In the genomic region with DNA sequence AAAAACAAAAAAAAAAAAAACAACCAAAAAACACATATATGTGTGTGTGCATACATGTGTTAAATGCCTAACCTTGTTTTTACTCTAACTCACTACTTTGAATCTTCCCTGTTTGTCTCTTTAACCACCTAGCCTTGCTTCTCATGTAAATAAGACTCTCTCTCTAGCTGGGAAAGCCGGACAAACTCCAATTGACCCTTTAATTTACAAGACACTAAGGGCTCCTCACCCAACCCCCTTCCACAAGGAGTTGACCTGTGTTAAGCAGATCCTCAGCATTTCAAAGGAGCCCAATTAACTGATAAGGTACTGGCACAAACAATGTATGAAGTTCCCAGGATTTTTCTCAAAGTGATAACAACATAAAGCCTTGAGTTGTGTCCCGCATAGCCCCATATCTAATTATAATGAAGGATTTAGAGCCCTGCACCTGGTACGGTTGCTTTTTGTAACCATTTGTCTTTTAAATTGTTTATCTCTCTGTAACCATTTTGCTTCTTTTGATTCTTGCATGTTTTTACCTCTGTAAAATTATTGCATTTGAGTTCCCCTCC, we compare ENCODE assay signal across 8 cellular contexts. TPM values are rescaled to one million over a fixed set of nuclear protein-coding genes. Genes with fewer than 3 reads are reported as not detected.
DNase-seq lines count a peak whose midpoint lies in the region; ATAC-seq, FAIRE-seq and TF ChIP-seq lines count a peak whose summit lies in the region.
"Not testable (repeated sequence)": the region's sequence is repeated elsewhere in the genome, so short reads cannot be mapped to it uniquely, and the experiment has no call there.

No MANE protein-coding gene starts in this region.

- not testable (repeated sequence) for H3K27me3 ChIP-seq in GM23338 (ENCODE audit: insufficient read depth); K562 (ENCODE audit: control insufficient read depth in 2 of 2, insufficient read depth in 2 of 2, low read length in 2 of 2); cardiac muscle cell; naive thymus-derived CD4-positive, alpha-beta T cell (ENCODE audit: control insufficient read depth in 2 of 2, insufficient read depth in 2 of 2, low read length in 2 of 2)

- peak overlapping the region; percentile 6; the same call in 1 of the 2 replicates for H3K4me3 ChIP-seq in GM23338
- not testable (repeated sequence) for H3K4me3 ChIP-seq in K562; cardiac muscle cell; naive thymus-derived CD4-positive, alpha-beta T cell (ENCODE audit: low read length)

- peak; percentile 32 for ATAC-seq in GM23338
- not testable (repeated sequence) for ATAC-seq in activated CD8-positive, alpha-beta memory T cell treated with anti-CD3 and anti-CD28 coated beads, Interleukin-2, amount 10 ng/mL, durations not matched to agents 7 days and 5 days; K562; naive thymus-derived CD4-positive, alpha-beta T cell; stimulated activated naive B cell treated with anti-CD40 and anti-IgM and Interleukin-4, amounts not matched to agents 10 μg/mL and 1 μg/mL and 100 μg/mL, for 72 hours (replicated peaks)

- H3K4me1 ChIP-seq in GM23338 (ENCODE audit: insufficient read depth) (peaks cover 51% of the 10 kb centered on the region), K562 (replicated peaks in 1 of 2; ENCODE audit: control insufficient read depth in 2 of 2, insufficient read depth in 2 of 2, low read length in 2 of 2) (peaks cover 23 to 27% of the 10 kb centered on the region in 2 experiments), cardiac muscle cell (ENCODE audit: low read depth) (peaks cover 11% of the 10 kb centered on the region)
- H3K4me1 ChIP-seq in naive thymus-derived CD4-positive, alpha-beta T cell (ENCODE audit: control insufficient read depth in 2 of 2, insufficient read depth in 2 of 2, low read length in 2 of 2) = peaks cover 15 to 35% of the 10 kb centered on the region in 2 donors

- H3K9ac ChIP-seq in K562 (ENCODE audit: insufficient read depth in 1 of 2, low read depth in 2 of 2, low read length in 2 of 2) = not testable (repeated sequence)

- not testable (repeated sequence) for H3K9me3 ChIP-seq in K562 (replicated peaks; ENCODE audit: control insufficient read depth, insufficient read depth, low read depth, low read length); cardiac muscle cell (ENCODE audit: low read depth); naive thymus-derived CD4-positive, alpha-beta T cell (ENCODE audit: control insufficient read depth in 2 of 3, low read length in 3 of 3)

- not testable (repeated sequence) for H2AFZ ChIP-seq in GM23338; K562 (ENCODE audit: low read depth, low read length)

- H3K9me3 Mint-ChIP-seq in GM23338; activated CD8-positive, alpha-beta memory T cell treated with anti-CD3 and anti-CD28 coated beads, Interleukin-2, amount 10 ng/mL, durations not matched to agents 7 days and 5 days (ENCODE audit: low read depth); naive thymus-derived CD4-positive, alpha-beta T cell; stimulated activated naive B cell treated with anti-CD40 and anti-IgM and Interleukin-4, amounts not matched to agents 10 μg/mL and 1 μg/mL and 100 μg/mL, for 72 hours: not testable (repeated sequence)

- CTCF ChIA-PET in RWPE1 (lab: Yijun Ruan, JAX) (interaction anchor here (0.9 to 5.0 kb wide), 3 partner anchors 18 to 137 kb away, joined by 3 to 74 read pairs (median 7); no protein-coding TSS in a partner anchor), K562 (lab: Yijun Ruan, JAX; ENCODE audit: low intra/inter-chr PET ratio) (interaction anchor here (0.7 to 3.9 kb wide), 2 partner anchors 16 to 166 kb away, joined by 3 to 48 read pairs; no protein-coding TSS in a partner anchor)
- CTCF ChIA-PET in activated CD8-positive, alpha-beta memory T cell treated with anti-CD3 and anti-CD28 coated beads, Interleukin-2, amount 10 ng/mL, durations not matched to agents 7 days and 5 days (lab: Charles Lee) = interaction anchor here (1.3 to 12.5 kb wide), 9 partner anchors 10 to 166 kb away, joined by 3 to 354 read pairs (median 16); a partner anchor contains a TSS
- CTCF ChIA-PET in naive thymus-derived CD4-positive, alpha-beta T cell (lab: Charles Lee) = interaction anchor here (0.6 to 5.8 kb wide), 10 partner anchors 8 to 180 kb away, joined by 3 to 125 read pairs (median 10); a partner anchor contains a TSS

- H3K27ac Mint-ChIP-seq in GM23338 = peak overlapping the region; percentile 43
- H3K27ac Mint-ChIP-seq in activated CD8-positive, alpha-beta memory T cell treated with anti-CD3 and anti-CD28 coated beads, Interleukin-2, amount 10 ng/mL, durations not matched to agents 7 days and 5 days = peak overlapping the region; percentile 71
- peak overlapping the region in 7 of 9 donors; percentile 34 to 75 (median 69) for H3K27ac Mint-ChIP-seq in naive thymus-derived CD4-positive, alpha-beta T cell
- peak overlapping the region; percentile 39 for H3K27ac Mint-ChIP-seq in stimulated activated naive B cell treated with anti-CD40 and anti-IgM and Interleukin-4, amounts not matched to agents 10 μg/mL and 1 μg/mL and 100 μg/mL, for 72 hours

- not testable (repeated sequence) for TF ChIP-seq CTCF in 22Rv1 (IDR thresholded peaks at IDR 0.05); GM23338 (conservative IDR thresholded peaks at IDR 0.05; ENCODE audit: low read depth in 2 of 2); RWPE1 (conservative IDR thresholded peaks at IDR 0.05; ENCODE audit: low read depth); K562 (IDR thresholded peaks at IDR 0.05 in 2 of 3, conservative IDR thresholded peaks at IDR 0.05 in 1 of 3; ENCODE audit: insufficient read depth in 2 of 3, low read depth in 1 of 3, low read length in 3 of 3); cardiac muscle cell (IDR thresholded peaks at IDR 0.05; ENCODE audit: low read depth, low read length)

- H3K4me1 Mint-ChIP-seq in GM23338 = peaks cover 47% of the 10 kb centered on the region
- H3K4me1 Mint-ChIP-seq in activated CD8-positive, alpha-beta memory T cell treated with anti-CD3 and anti-CD28 coated beads, Interleukin-2, amount 10 ng/mL, durations not matched to agents 7 days and 5 days = peaks cover 73% of the 10 kb centered on the region
- H3K4me1 Mint-ChIP-seq in naive thymus-derived CD4-positive, alpha-beta T cell = peaks cover 21 to 56% (median 44%) of the 10 kb centered on the region in 7 donors
- peaks cover 46 to 78% of the 10 kb centered on the region in 2 donors for H3K4me1 Mint-ChIP-seq in stimulated activated naive B cell treated with anti-CD40 and anti-IgM and Interleukin-4, amounts not matched to agents 10 μg/mL and 1 μg/mL and 100 μg/mL, for 72 hours

- intact Hi-C loops in K562 (cut with micrococcal nuclease); naive thymus-derived CD4-positive, alpha-beta T cell (cut with micrococcal nuclease): not testable (repeated sequence)

- in situ Hi-C loops in K562 (cut with MboI) = not testable (repeated sequence)

- 53% methylated on average over 3 of the region's 3 CpGs for WGBS in K562 (ENCODE audit: insufficient coverage, low coverage, missing lambda C conversion rate)

- BruUV-seq in K562 (replicated peaks; lab: Mats Ljungman, UMichigan) = not testable (repeated sequence)

- H4K20me1 ChIP-seq in GM23338 (replicated peaks; ENCODE audit: insufficient read depth) (peaks cover 72% of the 10 kb centered on the region), K562 (replicated peaks; ENCODE audit: control insufficient read depth, insufficient read depth, low read length) (peaks cover 12% of the 10 kb centered on the region; the same call in 1 of the 2 replicates)

- peak overlapping the region; percentile 52 for H3K4me3 Mint-ChIP-seq in GM23338
- not testable (repeated sequence) for H3K4me3 Mint-ChIP-seq in activated CD8-positive, alpha-beta memory T cell treated with anti-CD3 and anti-CD28 coated beads, Interleukin-2, amount 10 ng/mL, durations not matched to agents 7 days and 5 days; naive thymus-derived CD4-positive, alpha-beta T cell; stimulated activated naive B cell treated with anti-CD40 and anti-IgM and Interleukin-4, amounts not matched to agents 10 μg/mL and 1 μg/mL and 100 μg/mL, for 72 hours

- H3F3A ChIP-seq in GM23338 (replicated peaks; ENCODE audit: low read depth) = peaks cover 64% of the 10 kb centered on the region

- H3K36me3 Mint-ChIP-seq in GM23338 (ENCODE audit: low read depth) = peaks cover 95% of the 10 kb centered on the region
- H3K36me3 Mint-ChIP-seq in activated CD8-positive, alpha-beta memory T cell treated with anti-CD3 and anti-CD28 coated beads, Interleukin-2, amount 10 ng/mL, durations not matched to agents 7 days and 5 days = peaks cover 55% of the 10 kb centered on the region
- H3K36me3 Mint-ChIP-seq in naive thymus-derived CD4-positive, alpha-beta T cell = peaks cover 9 to 41% (median 30%) of the 10 kb centered on the region in 5 donors
- H3K36me3 Mint-ChIP-seq in stimulated activated naive B cell treated with anti-CD40 and anti-IgM and Interleukin-4, amounts not matched to agents 10 μg/mL and 1 μg/mL and 100 μg/mL, for 72 hours = peaks cover 39 to 64% of the 10 kb centered on the region in 2 donors

- H3K27me3 Mint-ChIP-seq in GM23338 (ENCODE audit: insufficient read depth, low read depth, poor library complexity) = peaks cover 25% of the 10 kb centered on the region
- not testable (repeated sequence) for H3K27me3 Mint-ChIP-seq in activated CD8-positive, alpha-beta memory T cell treated with anti-CD3 and anti-CD28 coated beads, Interleukin-2, amount 10 ng/mL, durations not matched to agents 7 days and 5 days; naive thymus-derived CD4-positive, alpha-beta T cell; stimulated activated naive B cell treated with anti-CD40 and anti-IgM and Interleukin-4, amounts not matched to agents 10 μg/mL and 1 μg/mL and 100 μg/mL, for 72 hours

- TF ChIP-seq POLR2A in K562 (conservative IDR thresholded peaks at IDR 0.05) = not testable (repeated sequence)

- POLR2A ChIA-PET in RWPE1 (lab: Yijun Ruan, JAX; ENCODE audit: low non-redundant PET) = not testable (repeated sequence)
- POLR2A ChIA-PET in K562 (lab: Yijun Ruan, JAX) = interaction anchor here (0.6 to 3.1 kb wide), 6 partner anchors 8 to 143 kb away, joined by 3 to 15 read pairs (median 6); a partner anchor contains a TSS
- POLR2A ChIA-PET in naive thymus-derived CD4-positive, alpha-beta T cell (lab: Charles Lee) = interaction anchor here (1.4 to 5.2 kb wide), 3 partner anchors 10 to 137 kb away, joined by 6 to 57 read pairs (median 7); a partner anchor contains a TSS

- not testable (repeated sequence) for TF ChIP-seq RAD21 in K562 (CRISPR knock-in tag; conservative IDR thresholded peaks at IDR 0.05 in 1 of 2, IDR thresholded peaks at IDR 0.05 in 1 of 2)

- H3K27ac ChIP-seq in 22Rv1 (peak overlapping the region; percentile 79; the same call in 1 of the 2 replicates), GM23338 (ENCODE audit: low read depth) (peak overlapping the region; percentile 95), RWPE1 (peak overlapping the region; percentile 100), K562 (ENCODE audit: extremely low read depth, low read depth, low read length) (peak overlapping the region; percentile 50; the same call in 2 of the 3 replicates), cardiac muscle cell (peak overlapping the region; percentile 98)
- H3K27ac ChIP-seq in naive thymus-derived CD4-positive, alpha-beta T cell (ENCODE audit: low read depth, low read length) = not testable (repeated sequence)

- H3K4me2 ChIP-seq in GM23338 = peak overlapping the region; percentile 62
- not testable (repeated sequence) for H3K4me2 ChIP-seq in K562 (ENCODE audit: insufficient read depth, low read length)

- TF ChIP-seq EP300 in K562 (IDR thresholded peaks at IDR 0.05; ENCODE audit: low read length) = not testable (repeated sequence)

- peak; percentile 91 for DNase-seq in GM23338 (ENCODE audit: low spot score)
- not testable (repeated sequence) for DNase-seq in RWPE1 (ENCODE audit: low spot score); activated CD8-positive, alpha-beta memory T cell treated with anti-CD3 and anti-CD28 coated beads, Interleukin-2, amount 10 ng/mL, durations not matched to agents 7 days and 5 days; K562 (ENCODE audit: extremely low read depth in 1 of 4, low spot score in 3 of 4); cardiac muscle cell (ENCODE audit: low read depth in 1 of 2, low spot score in 1 of 2); naive thymus-derived CD4-positive, alpha-beta T cell; stimulated activated naive B cell treated with anti-CD40 and anti-IgM and Interleukin-4, amounts not matched to agents 10 μg/mL and 1 μg/mL and 100 μg/mL, for 72 hours

- not testable (repeated sequence) for H3K9me1 ChIP-seq in K562 (ENCODE audit: control insufficient read depth, insufficient read depth, low read length)

- H3K79me2 ChIP-seq in GM23338 (replicated peaks; ENCODE audit: insufficient read depth) (peaks cover 54% of the 10 kb centered on the region), K562 (ENCODE audit: control insufficient read depth, insufficient read depth, low read length) (peaks cover 47% of the 10 kb centered on the region)

- not testable (repeated sequence) for H3K9me2 ChIP-seq in GM23338 (ENCODE audit: insufficient read depth)

- FAIRE-seq in K562 (lab: Jason Lieb, UNC) = not testable (repeated sequence)

- H3K36me3 ChIP-seq in GM23338 (ENCODE audit: insufficient read depth) (peaks cover 60% of the 10 kb centered on the region), K562 (ENCODE audit: control insufficient read depth, insufficient read depth, low read length) (peaks cover 91% of the 10 kb centered on the region), cardiac muscle cell (peaks cover 48% of the 10 kb centered on the region)
- H3K36me3 ChIP-seq in naive thymus-derived CD4-positive, alpha-beta T cell (ENCODE audit: control insufficient read depth in 2 of 3, insufficient read depth in 3 of 3, low read length in 3 of 3) = peaks cover 12 to 62% (median 20%) of the 10 kb centered on the region in 3 experiments

RNA-seq across cellular contexts. Expression of a gene that starts 11.9 kb away (rescaled TPM):
- 1,200 and 1,316 TPM in 2 replicates for total RNA-seq in GM23338 (2014; rRNA removed; shearing (Covaris generic))
- polyA plus RNA-seq in GM23338 (2016; fragmentation: Nextera tagmentation; extraction: Ambion mirVana) = 696 and 736 TPM in 2 replicates
- 1,000 to 10,000 TPM in 1 of 2 experiments, 100 to 1,000 TPM in 1; 878 to 1,201 TPM for total RNA-seq in activated CD8-positive, alpha-beta memory T cell treated with anti-CD3 and anti-CD28 coated beads, Interleukin-2, amount 10 ng/mL, durations not matched to agents 7 days and 5 days
- 157 and 277 TPM in 2 replicates for total RNA-seq in K562 (2011; cell fraction: chromatin; rRNA removed; ENCODE audit: low replicate concordance)
- total RNA-seq in K562 (2011; cell fraction: nucleolus; rRNA removed) = 471 and 476 TPM in 2 replicates
- total RNA-seq in K562 (2011; cell fraction: nucleoplasm; rRNA removed) = 624 and 1,167 TPM in 2 replicates
- total RNA-seq in K562 (2014; rRNA removed) = 2,058 and 2,269 TPM in 2 replicates
- 1,872 and 2,117 TPM in 2 replicates for total RNA-seq in K562 (2014; rRNA removed; fragmentation: Illumina TruSeq; extraction: Trizol)
- 2,017 and 2,035 TPM in 2 replicates for total RNA-seq in K562 (2015; rRNA removed; fragmentation: Illumina TruSeq; extraction: Trizol)
- 1,822 and 1,912 TPM in 2 replicates for total RNA-seq in K562 (2021)
- 2,098 and 2,266 TPM in 2 replicates for polyA plus RNA-seq in K562 (2011; rRNA removed)
- polyA plus RNA-seq in K562 (2011; cell fraction: cytosol; rRNA removed) = 2,402 and 2,852 TPM in 2 replicates
- 1,113 and 1,374 TPM in 2 replicates for polyA plus RNA-seq in K562 (2011; cell fraction: nucleus; rRNA removed)
- polyA plus RNA-seq in K562 (2012) = 1,964 and 2,831 TPM in 2 replicates
- 1,982 and 2,349 TPM in 2 replicates for polyA plus RNA-seq in K562 (2014; fragmentation: Illumina TruSeq; extraction: Trizol)
- 1,000 to 10,000 TPM in 1 of 2 experiments, 100 to 1,000 TPM in 1; 985 to 1,460 TPM for polyA plus RNA-seq in K562 (2014; fragmentation: Nextera tagmentation; extraction: Ambion mirVana)
- polyA plus RNA-seq in K562 (2014; rRNA removed) = 1,633 and 1,674 TPM in 2 replicates
- 1,497 and 1,545 TPM in 2 replicates for polyA minus RNA-seq in K562 (2011; rRNA and poly(A)+ RNA removed)
- polyA minus RNA-seq in K562 (2011; cell fraction: cytosol; rRNA and poly(A)+ RNA removed) = 1,399 and 1,500 TPM in 2 replicates
- 145 and 316 TPM in 2 replicates for polyA minus RNA-seq in K562 (2011; cell fraction: nucleus; rRNA and poly(A)+ RNA removed)
- total RNA-seq in cardiac muscle cell = 1,990 and 2,091 TPM in 2 replicates
- polyA plus RNA-seq in cardiac muscle cell = 769 and 853 TPM in 2 replicates
- total RNA-seq in naive thymus-derived CD4-positive, alpha-beta T cell = 1,000 to 10,000 TPM; 1,186 to 2,550 (median 2,338) TPM
- 1,000 to 10,000 TPM; 2,027 to 2,354 TPM for polyA plus RNA-seq in naive thymus-derived CD4-positive, alpha-beta T cell

RNA-seq across cellular contexts. Expression of a gene that starts 15.1 kb away (rescaled TPM):
- 1.7 and 2.1 TPM in 2 replicates for total RNA-seq in GM23338 (2014; rRNA removed; shearing (Covaris generic))
- polyA plus RNA-seq in GM23338 (2016; fragmentation: Nextera tagmentation; extraction: Ambion mirVana) (0.91 and 1.1 TPM in 2 replicates), K562 (2011; rRNA removed) (17.6 and 33.5 TPM in 2 replicates), K562 (2014; fragmentation: Illumina TruSeq; extraction: Trizol) (35.3 and 45.0 TPM in 2 replicates), K562 (2014; fragmentation: Nextera tagmentation; extraction: Ambion mirVana) (1 to 10 TPM; 1.5 to 2.5 TPM), K562 (2014; rRNA removed) (26.0 and 30.1 TPM in 2 replicates), cardiac muscle cell (10.9 and 13.4 TPM in 2 replicates)
- total RNA-seq in activated CD8-positive, alpha-beta memory T cell treated with anti-CD3 and anti-CD28 coated beads, Interleukin-2, amount 10 ng/mL, durations not matched to agents 7 days and 5 days = 100 to 1,000 TPM; 180 to 390 TPM
- total RNA-seq in K562 (2011; cell fraction: chromatin; rRNA removed; ENCODE audit: low replicate concordance) = 39.7 and 135 TPM in 2 replicates
- total RNA-seq in K562 (2011; cell fraction: nucleolus; rRNA removed) = 22.0 and 31.1 TPM in 2 replicates
- total RNA-seq in K562 (2011; cell fraction: nucleoplasm; rRNA removed) = 33.6 and 34.6 TPM in 2 replicates
- total RNA-seq in K562 (2014; rRNA removed) (66.4 and 75.0 TPM in 2 replicates), K562 (2014; rRNA removed; fragmentation: Illumina TruSeq; extraction: Trizol) (44.1 and 45.1 TPM in 2 replicates), K562 (2015; rRNA removed; fragmentation: Illumina TruSeq; extraction: Trizol) (71.3 and 71.7 TPM in 2 replicates), K562 (2021) (89.2 and 89.7 TPM in 2 replicates), cardiac muscle cell (50.1 and 77.1 TPM in 2 replicates)
- polyA plus RNA-seq in K562 (2011; cell fraction: cytosol; rRNA removed) = 5.7 and 18.0 TPM in 2 replicates
- polyA plus RNA-seq in K562 (2011; cell fraction: nucleus; rRNA removed) = 53.7 and 161 TPM in 2 replicates
- 43.6 and 58.2 TPM in 2 replicates for polyA plus RNA-seq in K562 (2012)
- polyA minus RNA-seq in K562 (2011; rRNA and poly(A)+ RNA removed) = 82.9 and 138 TPM in 2 replicates
- 55.4 and 84.5 TPM in 2 replicates for polyA minus RNA-seq in K562 (2011; cell fraction: cytosol; rRNA and poly(A)+ RNA removed)
- 20.5 and 109 TPM in 2 replicates for polyA minus RNA-seq in K562 (2011; cell fraction: nucleus; rRNA and poly(A)+ RNA removed)
- 100 to 1,000 TPM; 174 to 622 (median 243) TPM for total RNA-seq in naive thymus-derived CD4-positive, alpha-beta T cell
- polyA plus RNA-seq in naive thymus-derived CD4-positive, alpha-beta T cell = 1 to 10 TPM; 6.7 to 7.7 TPM

RNA-seq across cellular contexts. Expression of a gene that starts 29.6 kb away (rescaled TPM):
- 15.2 and 22.2 TPM in 2 replicates for total RNA-seq in GM23338 (2014; rRNA removed; shearing (Covaris generic))
- 12.8 and 14.0 TPM in 2 replicates for polyA plus RNA-seq in GM23338 (2016; fragmentation: Nextera tagmentation; extraction: Ambion mirVana)
- total RNA-seq in activated CD8-positive, alpha-beta memory T cell treated with anti-CD3 and anti-CD28 coated beads, Interleukin-2, amount 10 ng/mL, durations not matched to agents 7 days and 5 days = 10 to 100 TPM; 24.7 to 29.6 TPM
- 47.7 and 72.1 TPM in 2 replicates for total RNA-seq in K562 (2011; cell fraction: chromatin; rRNA removed; ENCODE audit: low replicate concordance)
- total RNA-seq in K562 (2011; cell fraction: nucleolus; rRNA removed) = 38.0 and 41.8 TPM in 2 replicates
- total RNA-seq in K562 (2011; cell fraction: nucleoplasm; rRNA removed) = 30.8 and 37.0 TPM in 2 replicates
- 18.5 and 20.9 TPM in 2 replicates for total RNA-seq in K562 (2014; rRNA removed)
- 7.2 and 9.6 TPM in 2 replicates for total RNA-seq in K562 (2014; rRNA removed; fragmentation: Illumina TruSeq; extraction: Trizol)
- 11.5 and 12.4 TPM in 2 replicates for total RNA-seq in K562 (2015; rRNA removed; fragmentation: Illumina TruSeq; extraction: Trizol)
- 38.9 and 44.3 TPM in 2 replicates for total RNA-seq in K562 (2021)
- 15.7 and 31.2 TPM in 2 replicates for polyA plus RNA-seq in K562 (2011; rRNA removed)
- polyA plus RNA-seq in K562 (2011; cell fraction: cytosol; rRNA removed) = 12.9 and 21.9 TPM in 2 replicates
- 57.1 and 64.8 TPM in 2 replicates for polyA plus RNA-seq in K562 (2011; cell fraction: nucleus; rRNA removed)
- polyA plus RNA-seq in K562 (2012) = 25.7 and 28.0 TPM in 2 replicates
- polyA plus RNA-seq in K562 (2014; fragmentation: Illumina TruSeq; extraction: Trizol) = 22.8 and 26.7 TPM in 2 replicates
- polyA plus RNA-seq in K562 (2014; fragmentation: Nextera tagmentation; extraction: Ambion mirVana) = 1 to 10 TPM in 1 of 2 experiments, under 1 TPM in 1; 0.66 to 1.5 TPM
- 24.3 and 28.2 TPM in 2 replicates for polyA plus RNA-seq in K562 (2014; rRNA removed)
- polyA minus RNA-seq in K562 (2011; rRNA and poly(A)+ RNA removed) = 12.0 and 15.6 TPM in 2 replicates
- 8.6 and 12.8 TPM in 2 replicates for polyA minus RNA-seq in K562 (2011; cell fraction: cytosol; rRNA and poly(A)+ RNA removed)
- 10.0 and 15.2 TPM in 2 replicates for polyA minus RNA-seq in K562 (2011; cell fraction: nucleus; rRNA and poly(A)+ RNA removed)
- 14.9 and 29.1 TPM in 2 replicates for total RNA-seq in cardiac muscle cell
- 18.7 and 32.1 TPM in 2 replicates for polyA plus RNA-seq in cardiac muscle cell
- total RNA-seq in naive thymus-derived CD4-positive, alpha-beta T cell = 10 to 100 TPM; 34.5 to 54.6 (median 37.4) TPM
- 10 to 100 TPM; 20.2 to 25.4 TPM for polyA plus RNA-seq in naive thymus-derived CD4-positive, alpha-beta T cell

RNA-seq across cellular contexts. Expression of a gene that starts 39.9 kb away (rescaled TPM):
- total RNA-seq in GM23338 (2014; rRNA removed; shearing (Covaris generic)) = 93.6 and 102 TPM in 2 replicates
- polyA plus RNA-seq in GM23338 (2016; fragmentation: Nextera tagmentation; extraction: Ambion mirVana) (22.1 and 22.9 TPM in 2 replicates), K562 (2011; rRNA removed) (36.0 and 48.6 TPM in 2 replicates), K562 (2014; fragmentation: Illumina TruSeq; extraction: Trizol) (190 and 220 TPM in 2 replicates), K562 (2014; fragmentation: Nextera tagmentation; extraction: Ambion mirVana) (1 to 10 TPM; 6.2 to 9.9 TPM), K562 (2014; rRNA removed) (121 and 125 TPM in 2 replicates), cardiac muscle cell (22.9 and 31.9 TPM in 2 replicates)
- total RNA-seq in activated CD8-positive, alpha-beta memory T cell treated with anti-CD3 and anti-CD28 coated beads, Interleukin-2, amount 10 ng/mL, durations not matched to agents 7 days and 5 days = 100 to 1,000 TPM; 245 to 264 TPM
- 245 and 284 TPM in 2 replicates for total RNA-seq in K562 (2011; cell fraction: chromatin; rRNA removed; ENCODE audit: low replicate concordance)
- 124 TPM in 2 replicates for total RNA-seq in K562 (2011; cell fraction: nucleolus; rRNA removed)
- total RNA-seq in K562 (2011; cell fraction: nucleoplasm; rRNA removed) = 132 and 142 TPM in 2 replicates
- total RNA-seq in K562 (2014; rRNA removed) (185 and 203 TPM in 2 replicates), K562 (2014; rRNA removed; fragmentation: Illumina TruSeq; extraction: Trizol) (161 and 172 TPM in 2 replicates), K562 (2015; rRNA removed; fragmentation: Illumina TruSeq; extraction: Trizol) (195 and 217 TPM in 2 replicates), K562 (2021) (176 and 203 TPM in 2 replicates), cardiac muscle cell (101 and 108 TPM in 2 replicates)
- 40.7 and 41.9 TPM in 2 replicates for polyA plus RNA-seq in K562 (2011; cell fraction: cytosol; rRNA removed)
- 130 and 158 TPM in 2 replicates for polyA plus RNA-seq in K562 (2011; cell fraction: nucleus; rRNA removed)
- polyA plus RNA-seq in K562 (2012) = 115 and 136 TPM in 2 replicates
- polyA minus RNA-seq in K562 (2011; rRNA and poly(A)+ RNA removed) = 61.0 and 97.7 TPM in 2 replicates
- 55.1 and 63.3 TPM in 2 replicates for polyA minus RNA-seq in K562 (2011; cell fraction: cytosol; rRNA and poly(A)+ RNA removed)
- polyA minus RNA-seq in K562 (2011; cell fraction: nucleus; rRNA and poly(A)+ RNA removed) = 55.5 and 81.5 TPM in 2 replicates
- total RNA-seq in naive thymus-derived CD4-positive, alpha-beta T cell = 100 to 1,000 TPM; 134 to 238 (median 199) TPM
- polyA plus RNA-seq in naive thymus-derived CD4-positive, alpha-beta T cell = 10 to 100 TPM; 25.6 to 46.4 TPM

RNA-seq across cellular contexts. Expression of a gene that starts 50.8 kb away (rescaled TPM):
- 17.1 and 19.3 TPM in 2 replicates for total RNA-seq in GM23338 (2014; rRNA removed; shearing (Covaris generic))
- 15.4 and 15.5 TPM in 2 replicates for polyA plus RNA-seq in GM23338 (2016; fragmentation: Nextera tagmentation; extraction: Ambion mirVana)
- total RNA-seq in activated CD8-positive, alpha-beta memory T cell treated with anti-CD3 and anti-CD28 coated beads, Interleukin-2, amount 10 ng/mL, durations not matched to agents 7 days and 5 days = 100 to 1,000 TPM; 132 to 133 TPM
- 108 and 289 TPM in 2 replicates for total RNA-seq in K562 (2011; cell fraction: chromatin; rRNA removed; ENCODE audit: low replicate concordance)
- total RNA-seq in K562 (2011; cell fraction: nucleolus; rRNA removed) = 172 and 175 TPM in 2 replicates
- total RNA-seq in K562 (2011; cell fraction: nucleoplasm; rRNA removed) = 130 TPM in 2 replicates
- 26.4 and 31.7 TPM in 2 replicates for total RNA-seq in K562 (2014; rRNA removed)
- total RNA-seq in K562 (2014; rRNA removed; fragmentation: Illumina TruSeq; extraction: Trizol) = 12.6 and 16.7 TPM in 2 replicates
- total RNA-seq in K562 (2015; rRNA removed; fragmentation: Illumina TruSeq; extraction: Trizol) = 20.7 and 22.1 TPM in 2 replicates
- 77.3 and 90.5 TPM in 2 replicates for total RNA-seq in K562 (2021)
- 36.8 and 50.2 TPM in 2 replicates for polyA plus RNA-seq in K562 (2011; rRNA removed)
- polyA plus RNA-seq in K562 (2011; cell fraction: cytosol; rRNA removed) = 30.9 and 49.9 TPM in 2 replicates
- polyA plus RNA-seq in K562 (2011; cell fraction: nucleus; rRNA removed) = 239 and 311 TPM in 2 replicates
- 41.6 and 58.4 TPM in 2 replicates for polyA plus RNA-seq in K562 (2012)
- 27.9 and 31.2 TPM in 2 replicates for polyA plus RNA-seq in K562 (2014; fragmentation: Illumina TruSeq; extraction: Trizol)
- under 1 TPM; 0.32 to 0.59 TPM for polyA plus RNA-seq in K562 (2014; fragmentation: Nextera tagmentation; extraction: Ambion mirVana)
- polyA plus RNA-seq in K562 (2014; rRNA removed) = 49.5 and 64.2 TPM in 2 replicates
- polyA minus RNA-seq in K562 (2011; rRNA and poly(A)+ RNA removed) = 22.5 TPM in 2 replicates
- 22.3 and 28.2 TPM in 2 replicates for polyA minus RNA-seq in K562 (2011; cell fraction: cytosol; rRNA and poly(A)+ RNA removed)
- 38.9 and 46.8 TPM in 2 replicates for polyA minus RNA-seq in K562 (2011; cell fraction: nucleus; rRNA and poly(A)+ RNA removed)
- total RNA-seq in cardiac muscle cell = 21.1 and 42.8 TPM in 2 replicates
- polyA plus RNA-seq in cardiac muscle cell = 32.0 and 38.4 TPM in 2 replicates
- total RNA-seq in naive thymus-derived CD4-positive, alpha-beta T cell = 100 to 1,000 TPM; 152 to 209 (median 188) TPM
- 10 to 100 TPM; 14.6 to 23.9 TPM for polyA plus RNA-seq in naive thymus-derived CD4-positive, alpha-beta T cell
